8 cellular contexts compared by ENCODE assay signal in the genomic region with DNA sequence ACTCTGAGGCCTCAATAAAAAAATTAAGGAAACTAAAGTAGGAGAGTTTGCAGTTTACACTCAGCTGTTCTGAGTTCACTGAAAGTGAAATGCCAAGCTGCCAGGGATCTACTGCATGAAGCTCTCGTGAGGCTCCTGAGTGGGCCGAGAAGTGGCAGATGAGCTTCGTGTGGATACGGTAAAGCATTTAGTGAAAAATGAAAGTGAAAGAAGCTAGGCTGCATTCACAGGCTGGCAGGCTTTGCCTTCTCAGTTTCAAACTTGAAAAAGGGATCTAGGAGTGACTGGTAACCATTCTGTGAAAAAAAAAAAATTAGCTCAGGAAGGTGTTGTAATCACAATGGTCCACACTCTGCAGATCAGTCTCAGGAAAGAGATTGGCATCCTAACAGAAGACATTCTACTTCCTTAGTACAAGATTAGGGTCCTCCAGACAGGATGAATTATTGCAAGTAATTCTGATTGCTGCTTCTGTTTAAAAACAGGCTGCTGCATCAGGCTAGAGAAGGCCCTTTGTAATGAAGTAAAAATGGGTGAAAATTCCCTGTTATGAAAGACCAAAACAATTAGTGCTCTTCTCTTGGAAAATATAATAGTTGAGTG.
DNase-seq lines count a peak whose midpoint lies in the region; ATAC-seq and TF ChIP-seq lines count a peak whose summit lies in the region.

No MANE protein-coding gene starts in this region.

- H3K36me3 Mint-ChIP-seq in activated B cell treated with CpG ODN at 0.5 μM for 24 hours (ENCODE audit: low read depth) (no peaks in the 10 kb centered on the region), chondrocyte (ENCODE audit: low read depth) (no peaks in the 10 kb centered on the region)

- CTCF ChIA-PET in activated B cell treated with CpG ODN at 0.5 μM for 24 hours (lab: Charles Lee): no interaction called here

- POLR2A ChIA-PET in activated B cell treated with CpG ODN at 0.5 μM for 24 hours (lab: Charles Lee): interaction anchor here (0.5 kb wide), 1 partner anchor 728 kb away, joined by 3 read pairs; no protein-coding TSS in a partner anchor

- H3K4me3 ChIP-seq in GM12865 (ENCODE audit: low read depth, low read length): peak overlapping the region; percentile 37

- H3K27me3 Mint-ChIP-seq in activated B cell treated with CpG ODN at 0.5 μM for 24 hours (no peaks in the 10 kb centered on the region), chondrocyte (ENCODE audit: low read depth) (no peaks in the 10 kb centered on the region)

- intact Hi-C loops in activated B cell treated with CpG ODN at 0.5 μM for 24 hours (cut with micrococcal nuclease): loop anchor here (5.0 to 10.0 kb wide), 3 partner anchors 726 to 876 kb away; no protein-coding TSS in a partner anchor

- H3K9me3 Mint-ChIP-seq in activated B cell treated with CpG ODN at 0.5 μM for 24 hours (no peaks in the 10 kb centered on the region), chondrocyte (ENCODE audit: low read depth) (no peaks in the 10 kb centered on the region)

- H3K27ac Mint-ChIP-seq in activated B cell treated with CpG ODN at 0.5 μM for 24 hours (peak overlapping the region; percentile 84), chondrocyte (ENCODE audit: unreplicated experiment) (peak overlapping the region; percentile 79)

- H3K4me3 Mint-ChIP-seq in activated B cell treated with CpG ODN at 0.5 μM for 24 hours (peak overlapping the region; percentile 77), chondrocyte (ENCODE audit: unreplicated experiment) (peak overlapping the region; percentile 60)

- TF ChIP-seq CTCF in GM12865 (IDR thresholded peaks at IDR 0.05; ENCODE audit: insufficient read depth, low read depth, low read length, missing control alignments) (no peak), activated B cell treated with CpG ODN at 0.5 μM for 24 hours (IDR thresholded peaks at IDR 0.05) (no peak), chondrocyte (IDR thresholded peaks at IDR 0.05) (no peak)

- ATAC-seq in activated B cell treated with CpG ODN at 0.5 μM for 24 hours (ENCODE audit: low read depth): peak; percentile 97

- DNase-seq in GM12865 (ENCODE audit: low read depth) (peak; percentile 81), GOT3 (lab: John Stamatoyannopoulos, UW) (peak; percentile 0), M059J (ENCODE audit: low read depth) (peak; percentile 64), activated B cell treated with CpG ODN at 0.5 μM for 24 hours (peak; percentile 15), chondrocyte (ENCODE audit: low spot score) (no peak), mucosa of gallbladder (ENCODE audit: low spot score) (peak; percentile 36), DMS79 (lab: John Stamatoyannopoulos, UW) (no peak)
- peak; percentile 7 to 13 for DNase-seq in stimulated activated CD8-positive, alpha-beta memory T cell treated with anti-CD3 and anti-CD28 coated beads, Interleukin-7, amount 100 ng/mL, for 48 hours (ENCODE audit: extremely low read depth in 1 of 2, low read depth in 1 of 2)

- H3K4me1 Mint-ChIP-seq in activated B cell treated with CpG ODN at 0.5 μM for 24 hours (peaks cover 10% of the 10 kb centered on the region), chondrocyte (ENCODE audit: low read depth) (peaks cover 8% of the 10 kb centered on the region)

Comparison
In these comparisons a context has a peak if more than half of its experiments do, and no peak if none do; other contexts are left out.
1. DNase-seq: peak in GM12865 (single experiment), GOT3 (single experiment), M059J (single experiment), activated B cell treated with CpG ODN at 0.5 μM for 24 hours (single experiment), mucosa of gallbladder (single experiment) and stimulated activated CD8-positive, alpha-beta memory T cell treated with anti-CD3 and anti-CD28 coated beads, Interleukin-7, amount 100 ng/mL, for 48 hours (2 of 2); none in chondrocyte (single experiment) and DMS79 (single experiment).